Comparison of ENCODE assay signal across 1 cellular context in genomic region chr20:46709055-46709458, GRCh38.
A peak's percentile ranks its signal among the peaks of the same experiment; 100 is the strongest.
TF ChIP-seq lines count a peak whose summit lies in the region.

No MANE protein-coding gene starts in this region.

TF ChIP-seq in HepG2, 621 proteins besides CTCF, POLR2A, EP300 and RAD21 (continued from another document and continues in another):
- TF ChIP-seq, protein P1, sequence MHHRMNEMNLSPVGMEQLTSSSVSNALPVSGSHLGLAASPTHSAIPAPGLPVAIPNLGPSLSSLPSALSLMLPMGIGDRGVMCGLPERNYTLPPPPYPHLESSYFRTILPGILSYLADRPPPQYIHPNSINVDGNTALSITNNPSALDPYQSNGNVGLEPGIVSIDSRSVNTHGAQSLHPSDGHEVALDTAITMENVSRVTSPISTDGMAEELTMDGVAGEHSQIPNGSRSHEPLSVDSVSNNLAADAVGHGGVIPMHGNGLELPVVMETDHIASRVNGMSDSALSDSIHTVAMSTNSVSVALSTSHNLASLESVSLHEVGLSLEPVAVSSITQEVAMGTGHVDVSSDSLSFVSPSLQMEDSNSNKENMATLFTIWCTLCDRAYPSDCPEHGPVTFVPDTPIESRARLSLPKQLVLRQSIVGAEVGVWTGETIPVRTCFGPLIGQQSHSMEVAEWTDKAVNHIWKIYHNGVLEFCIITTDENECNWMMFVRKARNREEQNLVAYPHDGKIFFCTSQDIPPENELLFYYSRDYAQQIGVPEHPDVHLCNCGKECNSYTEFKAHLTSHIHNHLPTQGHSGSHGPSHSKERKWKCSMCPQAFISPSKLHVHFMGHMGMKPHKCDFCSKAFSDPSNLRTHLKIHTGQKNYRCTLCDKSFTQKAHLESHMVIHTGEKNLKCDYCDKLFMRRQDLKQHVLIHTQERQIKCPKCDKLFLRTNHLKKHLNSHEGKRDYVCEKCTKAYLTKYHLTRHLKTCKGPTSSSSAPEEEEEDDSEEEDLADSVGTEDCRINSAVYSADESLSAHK (CRISPR knock-in tag; IDR thresholded peaks at IDR 0.05; ENCODE audit: borderline replicate concordance), result no peak
- TF ChIP-seq TFDP1 (CRISPR knock-in tag; IDR thresholded peaks at IDR 0.05; ENCODE audit: borderline replicate concordance) (no peak), FOXK1 (CRISPR knock-in tag; IDR thresholded peaks at IDR 0.05; ENCODE audit: borderline replicate concordance, low read depth) (no peak), ZNF577 (CRISPR knock-in tag; IDR thresholded peaks at IDR 0.05; ENCODE audit: borderline replicate concordance, low read depth) (0 out of 2 replicates have a peak, but pooled peaks have one; percentile 12), ZFP62 (CRISPR knock-in tag; IDR thresholded peaks at IDR 0.05) (no peak), KLF16 (CRISPR knock-in tag; IDR thresholded peaks at IDR 0.05) (no peak), HNF4A (CRISPR knock-in tag; IDR thresholded peaks at IDR 0.05) (no peak), KDM5B (CRISPR knock-in tag; IDR thresholded peaks at IDR 0.05; ENCODE audit: borderline replicate concordance) (no peak), ZSCAN25 (CRISPR knock-in tag; IDR thresholded peaks at IDR 0.05) (no peak), ZNF557 (CRISPR knock-in tag; IDR thresholded peaks at IDR 0.05) (no peak; the same call in 1 of the 2 replicates), KLF15 (CRISPR knock-in tag; IDR thresholded peaks at IDR 0.05; ENCODE audit: borderline replicate concordance) (no peak), SNAI1 (CRISPR knock-in tag; IDR thresholded peaks at IDR 0.05; ENCODE audit: borderline replicate concordance) (no peak), PRPF4 (IDR thresholded peaks at IDR 0.05; ENCODE audit: low read depth, low read length, poor library complexity, severe bottlenecking) (peak; percentile 53), GATAD2A (CRISPR knock-in tag; IDR thresholded peaks at IDR 0.05) (no peak), RBAK (CRISPR knock-in tag; IDR thresholded peaks at IDR 0.05) (0 out of 2 replicates have a peak, but pooled peaks have one; percentile 11), ZNF670 (CRISPR knock-in tag; IDR thresholded peaks at IDR 0.05; ENCODE audit: borderline replicate concordance) (no peak), ZFYVE20 (CRISPR knock-in tag; IDR thresholded peaks at IDR 0.05; ENCODE audit: borderline replicate concordance, low read depth) (no peak), ZFP41 (CRISPR knock-in tag; IDR thresholded peaks at IDR 0.05; ENCODE audit: borderline replicate concordance) (no peak; the same call in 1 of the 2 replicates), MTA1 (CRISPR knock-in tag; IDR thresholded peaks at IDR 0.05; ENCODE audit: borderline replicate concordance) (peak; percentile 51; the same call in 1 of the 2 replicates), AGO2 (optimal IDR thresholded peaks at IDR 0.05; ENCODE audit: low read depth, low read length) (no peak), MZF1 (CRISPR knock-in tag; IDR thresholded peaks at IDR 0.05; ENCODE audit: borderline replicate concordance) (peak; percentile 57; the same call in 1 of the 2 replicates), RNF2 (conservative IDR thresholded peaks at IDR 0.05; ENCODE audit: low read depth) (no peak), SP5 (CRISPR knock-in tag; IDR thresholded peaks at IDR 0.05; ENCODE audit: borderline replicate concordance, low read depth) (no peak), NFE2L2 (IDR thresholded peaks at IDR 0.05; ENCODE audit: low read length) (no peak), SRSF9 (IDR thresholded peaks at IDR 0.05; ENCODE audit: borderline replicate concordance, insufficient read depth, low read depth, low read length, poor library complexity, severe bottlenecking) (no peak), CEBPG (CRISPR knock-in tag; IDR thresholded peaks at IDR 0.05) (no peak), HNRNPUL1 (IDR thresholded peaks at IDR 0.05; ENCODE audit: low read depth, low read length) (no peak), NFKB2 (CRISPR knock-in tag; IDR thresholded peaks at IDR 0.05; ENCODE audit: borderline replicate concordance) (no peak), NRL (CRISPR knock-in tag; IDR thresholded peaks at IDR 0.05; ENCODE audit: borderline replicate concordance) (no peak), ZZZ3 (CRISPR knock-in tag; IDR thresholded peaks at IDR 0.05; ENCODE audit: borderline replicate concordance) (peak; percentile 20; the same call in 1 of the 2 replicates), ZFP91 (CRISPR knock-in tag; IDR thresholded peaks at IDR 0.05; ENCODE audit: borderline replicate concordance) (no peak), MBD4 (IDR thresholded peaks at IDR 0.05; ENCODE audit: borderline replicate concordance, low read length) (no peak), GPBP1L1 (CRISPR knock-in tag; IDR thresholded peaks at IDR 0.05) (no peak), MED13 (CRISPR knock-in tag; IDR thresholded peaks at IDR 0.05) (no peak), PITX1 (CRISPR knock-in tag; IDR thresholded peaks at IDR 0.05) (no peak), U2AF1 (optimal IDR thresholded peaks at IDR 0.05; ENCODE audit: low read depth, low read length) (no peak), TIGD3 (CRISPR knock-in tag; IDR thresholded peaks at IDR 0.05; ENCODE audit: borderline replicate concordance) (peak; percentile 10; the same call in 1 of the 2 replicates), ATF7 (IDR thresholded peaks at IDR 0.05) (no peak), ATF7 (CRISPR knock-in tag; IDR thresholded peaks at IDR 0.05) (peak; percentile 81; the same call in 1 of the 2 replicates), ZNF446 (CRISPR knock-in tag; IDR thresholded peaks at IDR 0.05) (no peak), SALL1 (CRISPR knock-in tag; IDR thresholded peaks at IDR 0.05) (no peak; the same call in 1 of the 2 replicates), ZNF280B (CRISPR knock-in tag; IDR thresholded peaks at IDR 0.05; ENCODE audit: borderline replicate concordance) (no peak), NCOA1 (CRISPR knock-in tag; IDR thresholded peaks at IDR 0.05) (no peak), KLF12 (CRISPR knock-in tag; IDR thresholded peaks at IDR 0.05; ENCODE audit: borderline replicate concordance) (no peak), ZNF776 (CRISPR knock-in tag; IDR thresholded peaks at IDR 0.05) (no peak), POGZ (CRISPR knock-in tag; IDR thresholded peaks at IDR 0.05) (no peak), ZNF337 (CRISPR knock-in tag; IDR thresholded peaks at IDR 0.05; ENCODE audit: borderline replicate concordance, low read depth) (no peak), CSRNP1 (CRISPR knock-in tag; IDR thresholded peaks at IDR 0.05) (no peak), ZFP37 (CRISPR knock-in tag; IDR thresholded peaks at IDR 0.05; ENCODE audit: borderline replicate concordance) (no peak)
- TF ChIP-seq, protein P2, sequence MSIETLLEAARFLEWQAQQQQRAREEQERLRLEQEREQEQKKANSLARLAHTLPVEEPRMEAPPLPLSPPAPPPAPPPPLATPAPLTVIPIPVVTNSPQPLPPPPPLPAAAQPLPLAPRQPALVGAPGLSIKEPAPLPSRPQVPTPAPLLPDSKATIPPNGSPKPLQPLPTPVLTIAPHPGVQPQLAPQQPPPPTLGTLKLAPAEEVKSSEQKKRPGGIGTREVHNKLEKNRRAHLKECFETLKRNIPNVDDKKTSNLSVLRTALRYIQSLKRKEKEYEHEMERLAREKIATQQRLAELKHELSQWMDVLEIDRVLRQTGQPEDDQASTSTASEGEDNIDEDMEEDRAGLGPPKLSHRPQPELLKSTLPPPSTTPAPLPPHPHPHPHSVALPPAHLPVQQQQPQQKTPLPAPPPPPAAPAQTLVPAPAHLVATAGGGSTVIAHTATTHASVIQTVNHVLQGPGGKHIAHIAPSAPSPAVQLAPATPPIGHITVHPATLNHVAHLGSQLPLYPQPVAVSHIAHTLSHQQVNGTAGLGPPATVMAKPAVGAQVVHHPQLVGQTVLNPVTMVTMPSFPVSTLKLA (IDR thresholded peaks at IDR 0.05), result no peak
- TF ChIP-seq, protein P3, sequence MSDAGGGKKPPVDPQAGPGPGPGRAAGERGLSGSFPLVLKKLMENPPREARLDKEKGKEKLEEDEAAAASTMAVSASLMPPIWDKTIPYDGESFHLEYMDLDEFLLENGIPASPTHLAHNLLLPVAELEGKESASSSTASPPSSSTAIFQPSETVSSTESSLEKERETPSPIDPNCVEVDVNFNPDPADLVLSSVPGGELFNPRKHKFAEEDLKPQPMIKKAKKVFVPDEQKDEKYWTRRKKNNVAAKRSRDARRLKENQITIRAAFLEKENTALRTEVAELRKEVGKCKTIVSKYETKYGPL (CRISPR knock-in tag; IDR thresholded peaks at IDR 0.05), result no peak
- TF ChIP-seq, protein P4, sequence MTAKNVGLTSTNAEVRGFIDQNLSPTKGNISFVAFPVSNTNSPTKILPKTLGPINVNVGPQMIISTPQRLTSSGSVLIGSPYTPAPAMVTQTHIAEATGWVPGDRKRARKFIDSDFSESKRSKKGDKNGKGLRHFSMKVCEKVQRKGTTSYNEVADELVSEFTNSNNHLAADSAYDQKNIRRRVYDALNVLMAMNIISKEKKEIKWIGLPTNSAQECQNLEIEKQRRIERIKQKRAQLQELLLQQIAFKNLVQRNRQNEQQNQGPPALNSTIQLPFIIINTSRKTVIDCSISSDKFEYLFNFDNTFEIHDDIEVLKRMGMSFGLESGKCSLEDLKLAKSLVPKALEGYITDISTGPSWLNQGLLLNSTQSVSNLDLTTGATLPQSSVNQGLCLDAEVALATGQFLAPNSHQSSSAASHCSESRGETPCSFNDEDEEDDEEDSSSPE (CRISPR knock-in tag; IDR thresholded peaks at IDR 0.05), result no peak
- TF ChIP-seq, protein P5, sequence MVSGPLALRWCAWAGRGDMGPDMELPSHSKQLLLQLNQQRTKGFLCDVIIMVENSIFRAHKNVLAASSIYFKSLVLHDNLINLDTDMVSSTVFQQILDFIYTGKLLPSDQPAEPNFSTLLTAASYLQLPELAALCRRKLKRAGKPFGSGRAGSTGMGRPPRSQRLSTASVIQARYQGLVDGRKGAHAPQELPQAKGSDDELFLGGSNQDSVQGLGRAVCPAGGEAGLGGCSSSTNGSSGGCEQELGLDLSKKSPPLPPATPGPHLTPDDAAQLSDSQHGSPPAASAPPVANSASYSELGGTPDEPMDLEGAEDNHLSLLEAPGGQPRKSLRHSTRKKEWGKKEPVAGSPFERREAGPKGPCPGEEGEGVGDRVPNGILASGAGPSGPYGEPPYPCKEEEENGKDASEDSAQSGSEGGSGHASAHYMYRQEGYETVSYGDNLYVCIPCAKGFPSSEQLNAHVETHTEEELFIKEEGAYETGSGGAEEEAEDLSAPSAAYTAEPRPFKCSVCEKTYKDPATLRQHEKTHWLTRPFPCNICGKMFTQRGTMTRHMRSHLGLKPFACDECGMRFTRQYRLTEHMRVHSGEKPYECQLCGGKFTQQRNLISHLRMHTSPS (CRISPR knock-in tag; IDR thresholded peaks at IDR 0.05; ENCODE audit: low read depth), result no peak
